10 cellular contexts compared by ENCODE assay signal in the genomic region with DNA sequence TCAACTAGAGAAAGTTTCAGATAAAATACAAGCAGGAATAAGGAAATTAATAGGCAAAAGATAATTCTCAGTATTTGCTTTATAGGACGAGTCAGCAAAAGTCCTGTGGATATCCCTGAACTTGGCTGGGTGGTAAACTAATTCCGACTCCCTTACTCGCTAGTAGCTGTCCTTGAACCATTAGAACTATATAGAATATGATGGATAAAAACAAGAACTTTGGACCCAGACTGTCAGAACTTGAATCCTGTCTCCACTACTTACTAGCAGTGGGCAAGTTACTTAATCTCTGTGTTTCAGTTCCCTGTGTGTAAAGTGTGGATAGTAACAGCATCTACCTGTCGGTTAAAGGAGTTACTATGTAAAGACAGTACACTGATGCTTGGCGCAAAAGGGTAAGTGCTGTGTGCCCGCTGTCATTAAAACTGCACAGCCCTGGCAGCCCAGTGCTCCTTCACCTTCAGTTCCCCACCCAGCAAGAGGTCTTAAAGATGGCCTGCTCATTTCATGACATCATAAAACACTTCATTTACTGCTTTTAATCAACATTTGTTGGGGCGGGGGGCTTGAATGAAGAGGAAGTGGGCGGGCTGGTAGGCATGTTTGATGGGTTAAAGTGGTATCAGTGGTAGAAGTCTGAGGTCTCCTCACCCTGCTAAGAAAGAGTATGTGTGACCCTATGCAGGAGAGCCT. TPM values are rescaled to one million over a fixed set of nuclear protein-coding genes. Genes with fewer than 3 reads are reported as not detected.
DNase-seq lines count a peak whose midpoint lies in the region; ATAC-seq and TF ChIP-seq lines count a peak whose summit lies in the region.
"Had no signal": no experiment of that assay in that cellular context is flagged by ENCODE, and none has a peak within 500 bp of the region (broad histone marks: within the 10 kb centered on the region; RNA-seq: fewer than 3 reads in every experiment).

No MANE protein-coding gene starts in this region.

- H3K27me3 Mint-ChIP-seq in central memory CD8-positive, alpha-beta T cell, result peaks cover 26% of the 10 kb centered on the region

- intact Hi-C loops in heart right ventricle (cut with DNase I), result loop anchor here in 9 of 10 donors (2.0 to 10.0 kb wide), 11 partner anchors 39 to 355 kb away; no protein-coding TSS in a partner anchor
- intact Hi-C loops in left cardiac atrium (cut with DNase I), result loop anchor here (2.0 to 10.0 kb wide), 4 partner anchors 42 to 268 kb away; no protein-coding TSS in a partner anchor
- intact Hi-C loops in mucosa of descending colon (cut with DNase I, micrococcal nuclease), result loop anchor here (5.0 to 10.0 kb wide), 3 partner anchors 42 to 205 kb away; no protein-coding TSS in a partner anchor
- intact Hi-C loops in aorta (cut with DNase I), result loop anchor here (2.0 to 10.0 kb wide), 4 partner anchors 42 to 203 kb away; a partner anchor contains a TSS

- H3K4me1 ChIP-seq in heart right ventricle (peaks cover 30 to 82% (median 69%) of the 10 kb centered on the region in 9 donors), mucosa of descending colon (ENCODE audit: low read depth) (peaks cover 65% of the 10 kb centered on the region), aorta (ENCODE audit: control insufficient read depth in 1 of 2, insufficient read depth in 2 of 2, low read length in 2 of 2) (peaks cover 2 to 9% of the 10 kb centered on the region in 2 donors), foreskin keratinocyte (peaks cover 35% of the 10 kb centered on the region)

- no peaks in the 10 kb centered on the region for H3K9me3 Mint-ChIP-seq in central memory CD8-positive, alpha-beta T cell

- WGBS in heart right ventricle, 2 donors, result 54 to 60% methylated on average over 8 of the region's 8 CpGs
- 50 to 53% methylated on average over 8 of the region's 8 CpGs for WGBS in aorta, 2 donors

- peaks cover 11% of the 10 kb centered on the region for H3K36me3 Mint-ChIP-seq in central memory CD8-positive, alpha-beta T cell (ENCODE audit: insufficient read depth)

- H3K36me3 ChIP-seq in heart right ventricle, result peaks cover 0 to 32% (median 25%) of the 10 kb centered on the region in 9 donors
- H3K36me3 ChIP-seq in mucosa of descending colon (ENCODE audit: low read depth), result no peaks in the 10 kb centered on the region
- H3K36me3 ChIP-seq in aorta (ENCODE audit: control insufficient read depth in 1 of 2, insufficient read depth in 2 of 2, low read length in 1 of 2), result peaks cover 4 to 10% of the 10 kb centered on the region in 2 donors

- peaks cover 25% of the 10 kb centered on the region for H3K4me1 Mint-ChIP-seq in central memory CD8-positive, alpha-beta T cell

- DNase-seq in heart right ventricle, result no peak
- DNase-seq in left cardiac atrium, result no peak
- no peak for DNase-seq in central memory CD8-positive, alpha-beta T cell (ENCODE audit: low spot score in 2 of 2)
- no peak for DNase-seq in mucosa of descending colon
- no peak for DNase-seq in aorta
- DNase-seq in UCSD-AML1 (lab: John Stamatoyannopoulos, UW; ENCODE audit: unreplicated experiment), result no peak
- no peak for DNase-seq in foreskin keratinocyte
- DNase-seq: cortex of kidney, DMS153 had no signal

- H3K4me3 ChIP-seq in heart right ventricle (peak overlapping the region; percentile 66 to 92 (median 81)), mucosa of descending colon (peak overlapping the region; percentile 72), aorta (ENCODE audit: low read length in 2 of 2) (peak overlapping the region; percentile 49 to 95)

- H3K9me3 ChIP-seq in heart right ventricle (no peaks in the 10 kb centered on the region), mucosa of descending colon (no peaks in the 10 kb centered on the region), aorta (ENCODE audit: control insufficient read depth, low read length) (no peaks in the 10 kb centered on the region)

- H3K27ac ChIP-seq in heart right ventricle (peak overlapping the region; percentile 88 to 99 (median 96)), aorta (ENCODE audit: low read depth in 1 of 2, low read length in 2 of 2) (peak overlapping the region; percentile 50 to 63), foreskin keratinocyte (no peak overlapping the region)

- peak overlapping the region; percentile 93 for H3K4me3 Mint-ChIP-seq in central memory CD8-positive, alpha-beta T cell

- peaks cover 0 to 24% (median 0%) of the 10 kb centered on the region in 7 donors for H3K27me3 ChIP-seq in heart right ventricle
- no peaks in the 10 kb centered on the region for H3K27me3 ChIP-seq in aorta (ENCODE audit: control insufficient read depth in 1 of 2, insufficient read depth in 2 of 2, low read length in 1 of 2)
- no peaks in the 10 kb centered on the region for H3K27me3 ChIP-seq in foreskin keratinocyte

- TF ChIP-seq CTCF in heart right ventricle (IDR thresholded peaks at IDR 0.05) (no peak), mucosa of descending colon (IDR thresholded peaks at IDR 0.05) (no peak), foreskin keratinocyte (conservative IDR thresholded peaks at IDR 0.05) (no peak)

- ATAC-seq in heart right ventricle (no peak), left cardiac atrium (no peak), mucosa of descending colon (no peak), aorta (ENCODE audit: low FRiP score) (no peak), GM19455 (IDR thresholded peaks at IDR 0.05; ENCODE audit: unreplicated experiment) (no peak), foreskin keratinocyte (no peak)
- no peak for ATAC-seq in central memory CD8-positive, alpha-beta T cell (replicated peaks; ENCODE audit: extremely low read depth, poor library complexity, severe bottlenecking)

- H3K27ac Mint-ChIP-seq in central memory CD8-positive, alpha-beta T cell (ENCODE audit: low read depth), result no peak overlapping the region

RNA-seq across cellular contexts. Expression of a gene that starts 7.3 kb away (rescaled TPM):
- over 10,000 TPM; 11,955 to 17,571 (median 14,403) TPM for total RNA-seq in heart right ventricle
- over 10,000 TPM; 10,066 to 18,091 TPM for polyA plus RNA-seq in heart right ventricle
- total RNA-seq in left cardiac atrium, result 1,000 to 10,000 TPM; 8,049 to 9,104 TPM
- 1,000 to 10,000 TPM in 1 of 3 donors, 100 to 1,000 TPM in 2; 613 to 1,704 (median 696) TPM for total RNA-seq in mucosa of descending colon
- 1,000 to 10,000 TPM in 1 of 2 donors, 100 to 1,000 TPM in 1; 861 to 1,497 TPM for total RNA-seq in aorta
- polyA plus RNA-seq in aorta, result 1,000 to 10,000 TPM; 1,109 to 1,230 TPM
- 152 and 167 TPM in 2 replicates for total RNA-seq in foreskin keratinocyte
- polyA plus RNA-seq in foreskin keratinocyte, result 116 and 124 TPM in 2 replicates

Comparison
In these comparisons a context has a peak if more than half of its experiments do, and no peak if none do; other contexts are left out.
1. RNA of a gene that starts 7.3 kb away (total RNA-seq): 11,955 to 17,571 TPM in heart right ventricle and 8,049 to 9,104 TPM in left cardiac atrium; 861 to 1,497 TPM in aorta, 613 to 1,704 TPM in mucosa of descending colon and 152 to 167 TPM in foreskin keratinocyte; every median in the first group is over 4 times any median in the second.
2. Peak in every context shown above with its lines, with median percentiles within 50 percentile points of each other: H3K4me3 ChIP-seq.